Comparison of ENCODE assay signal across 12 cellular contexts in genomic region chr4:168811793-168812651, GRCh38.
DNase-seq lines count a peak whose midpoint lies in the region; ATAC-seq and TF ChIP-seq lines count a peak whose summit lies in the region.
"Had no signal": no experiment of that assay in that cellular context is flagged by ENCODE, and none has a peak within 500 bp of the region (broad histone marks: within the 10 kb centered on the region; RNA-seq: fewer than 3 reads in every experiment).

No MANE protein-coding gene starts in this region.

- DNase-seq in LHCN-M2 (ENCODE audit: low read depth) (peak; percentile 83), brain microvascular endothelial cell (peak; percentile 69), hepatic stellate cell (ENCODE audit: low spot score) (peak; percentile 51), NCI-H2081 treated with DMSO at 0.1 percent for 48 hours (lab: John Stamatoyannopoulos, UW) (no peak), mesenteric fat pad (ENCODE audit: low spot score) (no peak)
- no peak for DNase-seq in activated CD4-positive, alpha-beta T cell treated with anti-CD3 and anti-CD28 coated beads, Interleukin-2, amount 50 U/mL, for 4 hours
- DNase-seq: activated T-cell treated with anti-CD3 and anti-CD28 coated beads, Interleukin-2, amount 50 U/mL, for 1 hour; Caco-2; NCI-H226 had no signal

- H3K27me3 ChIP-seq in brain microvascular endothelial cell (replicated peaks), result no peaks in the 10 kb centered on the region
- H3K27me3 ChIP-seq in stomach smooth muscle (ENCODE audit: control insufficient read depth in 1 of 2, insufficient read depth in 2 of 2, low read length in 2 of 2), result no peaks in the 10 kb centered on the region

- no peak for TF ChIP-seq CTCF in brain microvascular endothelial cell (IDR thresholded peaks at IDR 0.05; ENCODE audit: low read depth, low read length, missing control alignments)

- H3K36me3 ChIP-seq in brain microvascular endothelial cell (replicated peaks), result no peaks in the 10 kb centered on the region
- H3K36me3 ChIP-seq in stomach smooth muscle (ENCODE audit: control insufficient read depth in 2 of 2, insufficient read depth in 2 of 2, low read length in 2 of 2), result no peaks in the 10 kb centered on the region

- in situ Hi-C loops in brain microvascular endothelial cell (cut with HindIII; ENCODE audit: low pct_ligation_motif_present, low sequenced_read_pairs), result no loop called here

- H3K4me1 ChIP-seq in stomach smooth muscle (ENCODE audit: control insufficient read depth, insufficient read depth, low read length), result peaks cover 17% of the 10 kb centered on the region

- H3K4me3 ChIP-seq in brain microvascular endothelial cell (ENCODE audit: low read depth, low read length), result no peak overlapping the region
- peak overlapping the region in 1 of 2 donors; percentile 56 for H3K4me3 ChIP-seq in stomach smooth muscle (ENCODE audit: low read length in 2 of 2)

- ATAC-seq in GM21447 (IDR thresholded peaks at IDR 0.05; ENCODE audit: unreplicated experiment), result no peak
- ATAC-seq: HCT116 had no signal

- H3K27ac ChIP-seq in brain microvascular endothelial cell, result peak overlapping the region; percentile 56
- H3K27ac ChIP-seq in stomach smooth muscle (ENCODE audit: low read length), result peak overlapping the region; percentile 79

- H3K9ac ChIP-seq in stomach smooth muscle (ENCODE audit: low read length in 2 of 2), result peak overlapping the region; percentile 51 to 54

- H3K9me3 ChIP-seq in stomach smooth muscle (ENCODE audit: control insufficient read depth in 2 of 2, low read length in 2 of 2), result no peaks in the 10 kb centered on the region
- H3K9me3 ChIP-seq: Caco-2 had no signal

Comparison
In these comparisons a context has a peak if more than half of its experiments do, and no peak if none do; other contexts are left out.
1. DNase-seq: peak in LHCN-M2 (single experiment), brain microvascular endothelial cell (single experiment) and hepatic stellate cell (single experiment); none in NCI-H2081 treated with DMSO at 0.1 percent for 48 hours (single experiment), activated CD4-positive, alpha-beta T cell treated with anti-CD3 and anti-CD28 coated beads, Interleukin-2, amount 50 U/mL, for 4 hours (0 of 2) and mesenteric fat pad (single experiment).